In the genomic region with DNA sequence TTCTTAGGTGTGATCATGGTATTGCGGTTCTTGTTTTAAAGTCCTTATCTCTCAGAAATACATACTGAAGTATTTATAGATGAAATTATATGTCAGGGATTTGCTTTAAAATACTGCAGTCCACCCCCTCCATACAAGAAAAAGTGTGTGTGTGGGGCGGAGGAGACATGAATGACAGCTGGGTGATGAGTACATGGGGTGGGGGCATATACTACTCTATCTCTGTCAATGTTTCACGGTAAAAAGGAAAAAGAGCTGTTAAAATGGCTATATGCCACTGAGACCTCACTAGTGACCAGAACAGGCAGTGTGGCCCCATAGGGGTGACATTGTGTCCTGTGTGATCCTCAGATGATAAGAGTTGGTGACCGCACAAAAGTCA, we compare ENCODE assay signal across 2 cellular contexts.
TF ChIP-seq lines count a peak whose summit lies in the region.

No MANE protein-coding gene starts in this region.

TF ChIP-seq in A549, 52 proteins besides CTCF, POLR2A, EP300 and RAD21:
- TF ChIP-seq, protein P1, sequence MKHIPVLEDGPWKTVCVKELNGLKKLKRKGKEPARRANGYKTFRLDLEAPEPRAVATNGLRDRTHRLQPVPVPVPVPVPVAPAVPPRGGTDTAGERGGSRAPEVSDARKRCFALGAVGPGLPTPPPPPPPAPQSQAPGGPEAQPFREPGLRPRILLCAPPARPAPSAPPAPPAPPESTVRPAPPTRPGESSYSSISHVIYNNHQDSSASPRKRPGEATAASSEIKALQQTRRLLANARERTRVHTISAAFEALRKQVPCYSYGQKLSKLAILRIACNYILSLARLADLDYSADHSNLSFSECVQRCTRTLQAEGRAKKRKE (CRISPR knock-in tag; IDR thresholded peaks at IDR 0.05; ENCODE audit: low read depth): no peak
- TF ChIP-seq KDM1A (IDR thresholded peaks at IDR 0.05; ENCODE audit: low read depth) (no peak), NPAS2 (CRISPR knock-in tag; IDR thresholded peaks at IDR 0.05; ENCODE audit: borderline replicate concordance) (no peak), ESRRA (IDR thresholded peaks at IDR 0.05; ENCODE audit: borderline replicate concordance, low read length) (no peak), HOXB5 (CRISPR knock-in tag; IDR thresholded peaks at IDR 0.05) (no peak), GATA3 (IDR thresholded peaks at IDR 0.05; ENCODE audit: borderline replicate concordance) (no peak), ZFP36 (IDR thresholded peaks at IDR 0.05; ENCODE audit: borderline replicate concordance, partially characterized antibody) (no peak), BHLHE40 (IDR thresholded peaks at IDR 0.05; ENCODE audit: low read depth, low read length) (no peak), EHF (CRISPR knock-in tag; IDR thresholded peaks at IDR 0.05) (no peak), SMC3 (IDR thresholded peaks at IDR 0.05) (no peak), MYC (IDR thresholded peaks at IDR 0.05; ENCODE audit: borderline replicate concordance, low read length) (no peak), HOXA7 (CRISPR knock-in tag; IDR thresholded peaks at IDR 0.05) (no peak)
- TF ChIP-seq, protein P2, sequence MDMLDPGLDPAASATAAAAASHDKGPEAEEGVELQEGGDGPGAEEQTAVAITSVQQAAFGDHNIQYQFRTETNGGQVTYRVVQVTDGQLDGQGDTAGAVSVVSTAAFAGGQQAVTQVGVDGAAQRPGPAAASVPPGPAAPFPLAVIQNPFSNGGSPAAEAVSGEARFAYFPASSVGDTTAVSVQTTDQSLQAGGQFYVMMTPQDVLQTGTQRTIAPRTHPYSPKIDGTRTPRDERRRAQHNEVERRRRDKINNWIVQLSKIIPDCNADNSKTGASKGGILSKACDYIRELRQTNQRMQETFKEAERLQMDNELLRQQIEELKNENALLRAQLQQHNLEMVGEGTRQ (IDR thresholded peaks at IDR 0.05): no peak
- TF ChIP-seq, protein P3, sequence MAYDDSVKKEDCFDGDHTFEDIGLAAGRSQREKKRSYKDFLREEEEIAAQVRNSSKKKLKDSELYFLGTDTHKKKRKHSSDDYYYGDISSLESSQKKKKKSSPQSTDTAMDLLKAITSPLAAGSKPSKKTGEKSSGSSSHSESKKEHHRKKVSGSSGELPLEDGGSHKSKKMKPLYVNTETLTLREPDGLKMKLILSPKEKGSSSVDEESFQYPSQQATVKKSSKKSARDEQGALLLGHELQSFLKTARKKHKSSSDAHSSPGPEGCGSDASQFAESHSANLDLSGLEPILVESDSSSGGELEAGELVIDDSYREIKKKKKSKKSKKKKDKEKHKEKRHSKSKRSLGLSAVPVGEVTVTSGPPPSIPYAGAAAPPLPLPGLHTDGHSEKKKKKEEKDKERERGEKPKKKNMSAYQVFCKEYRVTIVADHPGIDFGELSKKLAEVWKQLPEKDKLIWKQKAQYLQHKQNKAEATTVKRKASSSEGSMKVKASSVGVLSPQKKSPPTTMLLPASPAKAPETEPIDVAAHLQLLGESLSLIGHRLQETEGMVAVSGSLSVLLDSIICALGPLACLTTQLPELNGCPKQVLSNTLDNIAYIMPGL (CRISPR knock-in tag; IDR thresholded peaks at IDR 0.05; ENCODE audit: borderline replicate concordance): no peak
- TF ChIP-seq, protein P4, sequence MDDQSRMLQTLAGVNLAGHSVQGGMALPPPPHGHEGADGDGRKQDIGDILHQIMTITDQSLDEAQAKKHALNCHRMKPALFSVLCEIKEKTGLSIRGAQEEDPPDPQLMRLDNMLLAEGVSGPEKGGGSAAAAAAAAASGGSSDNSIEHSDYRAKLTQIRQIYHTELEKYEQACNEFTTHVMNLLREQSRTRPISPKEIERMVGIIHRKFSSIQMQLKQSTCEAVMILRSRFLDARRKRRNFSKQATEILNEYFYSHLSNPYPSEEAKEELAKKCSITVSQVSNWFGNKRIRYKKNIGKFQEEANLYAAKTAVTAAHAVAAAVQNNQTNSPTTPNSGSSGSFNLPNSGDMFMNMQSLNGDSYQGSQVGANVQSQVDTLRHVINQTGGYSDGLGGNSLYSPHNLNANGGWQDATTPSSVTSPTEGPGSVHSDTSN (IDR thresholded peaks at IDR 0.05): no peak
TF ChIP-seq in A549: peak in this region for 0.

TF ChIP-seq in GM23338, 12 proteins besides CTCF, POLR2A, EP300 and RAD21:
- no peak for TF ChIP-seq POLR2AphosphoS5 (IDR thresholded peaks at IDR 0.05; ENCODE audit: low read depth)
- TF ChIP-seq ZNF331 (CRISPR knock-in tag; IDR thresholded peaks at IDR 0.05; ENCODE audit: low read depth): no peak
- TF ChIP-seq ZNF114 (CRISPR knock-in tag; IDR thresholded peaks at IDR 0.05): no peak
